Comparison of ENCODE assay signal across 8 cellular contexts in the genomic region with DNA sequence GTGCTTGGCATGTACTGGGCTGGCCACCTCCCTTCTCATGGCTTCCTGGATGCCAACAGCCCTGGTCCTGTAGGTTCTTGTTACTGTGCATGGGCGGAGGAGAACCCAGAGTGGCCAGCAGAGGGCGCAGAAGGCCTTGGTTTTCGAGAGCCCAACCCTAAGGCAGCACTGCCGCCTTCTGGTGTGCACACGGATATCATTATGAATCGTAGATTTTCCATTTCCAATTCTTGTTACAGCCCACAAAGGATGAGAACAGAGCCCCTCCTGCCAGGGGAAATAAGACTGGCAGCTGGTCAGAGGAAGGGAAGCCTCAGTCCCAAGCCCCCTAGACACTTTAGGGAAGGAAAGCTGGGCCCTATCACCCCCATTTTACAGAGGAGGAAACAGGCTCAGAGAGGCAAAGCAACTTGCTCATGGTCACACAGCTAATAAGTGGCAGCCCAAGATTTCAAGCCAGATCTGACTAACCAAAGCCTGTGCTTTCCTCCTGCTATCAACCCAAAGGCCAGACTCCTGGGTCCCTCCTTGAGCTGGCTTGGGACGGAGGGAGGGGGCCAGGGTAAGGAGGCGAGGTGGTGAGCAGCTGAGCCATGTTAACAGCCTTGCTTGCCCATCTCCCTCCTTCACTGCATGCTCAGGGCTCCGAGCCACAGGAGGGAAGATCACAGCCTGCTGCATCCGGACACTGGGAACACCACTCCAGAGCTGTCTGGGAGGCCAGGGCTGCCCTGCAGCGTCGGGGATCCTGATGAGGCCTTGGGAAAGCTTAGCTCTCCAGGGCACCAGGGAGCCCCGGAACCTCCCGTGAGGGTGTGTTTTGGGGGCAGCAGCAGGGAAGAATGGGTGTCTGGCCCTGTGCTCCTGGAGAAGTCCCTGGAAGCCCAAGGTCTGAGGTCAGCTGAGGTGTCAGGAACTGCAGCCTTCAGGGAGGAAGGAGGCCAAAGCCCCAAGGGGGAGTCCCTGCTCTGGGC.
DNase-seq lines count a peak whose midpoint lies in the region; ATAC-seq and TF ChIP-seq lines count a peak whose summit lies in the region.
"Not testable (repeated sequence)": the region's sequence is repeated elsewhere in the genome, so short reads cannot be mapped to it uniquely, and the experiment has no call there.

No MANE protein-coding gene starts in this region.

- DNase-seq in ACHN: peak; percentile 86
- DNase-seq in GM13977 (ENCODE audit: low spot score): peak; percentile 69
- DNase-seq in NCI-H2029 treated with DMSO at 0.1 percent for 48 hours (lab: John Stamatoyannopoulos, UW): peak; percentile 40
- peak; percentile 44 for DNase-seq in SK-N-MC (ENCODE audit: low read depth, low spot score)
- DNase-seq in activated T-cell treated with anti-CD3 and anti-CD28 coated beads, Interleukin-2, amount 50 U/mL, for 48 hours: peak; percentile 96
- peak; percentile 97 for DNase-seq in endodermal cell
- peak; percentile 94 for DNase-seq in lower lobe of right lung
- DNase-seq in stimulated activated CD4-positive, alpha-beta T cell treated with anti-CD3 and anti-CD28 coated beads, Interleukin-1b, Interleukin-23, amount 100 ng/mL, for 4 hours (ENCODE audit: low read depth in 2 of 2): peak; percentile 90 to 91

- not testable (repeated sequence) for H3K4me3 ChIP-seq in SK-N-MC; endodermal cell (ENCODE audit: low read length); lower lobe of right lung

- WGBS in endodermal cell (ENCODE audit: insufficient coverage in 1 of 2, insufficient read length in 1 of 2), 2 experiments: 56 to 88% methylated on average over 1 to 14 of the region's 14 CpGs

- H3K27ac Mint-ChIP-seq in endodermal cell: not testable (repeated sequence)

- not testable (repeated sequence) for H3K27ac ChIP-seq in SK-N-MC; endodermal cell (ENCODE audit: low read depth, low read length); lower lobe of right lung

- H3K4me1 Mint-ChIP-seq in endodermal cell: not testable (repeated sequence)

- not testable (repeated sequence) for H3K9ac ChIP-seq in SK-N-MC (ENCODE audit: insufficient read length); endodermal cell (ENCODE audit: extremely low read depth, low read length, poor library complexity, severe bottlenecking)

- not testable (repeated sequence) for H3K27me3 ChIP-seq in endodermal cell (ENCODE audit: control insufficient read depth, insufficient read depth, low read length, poor library complexity, severe bottlenecking); lower lobe of right lung (ENCODE audit: low read depth)

- H3K36me3 ChIP-seq in SK-N-MC (ENCODE audit: insufficient read depth, low read length): peaks cover 20% of the 10 kb centered on the region; the same call in 1 of the 2 replicates
- not testable (repeated sequence) for H3K36me3 ChIP-seq in endodermal cell (ENCODE audit: control insufficient read depth, insufficient read depth, low read length)
- H3K36me3 ChIP-seq in lower lobe of right lung: peaks cover 63% of the 10 kb centered on the region

- ATAC-seq in lower lobe of right lung: peak in 1 of 2 donors; percentile 82

- H3K9me3 Mint-ChIP-seq in endodermal cell: not testable (repeated sequence)

- intact Hi-C loops in lower lobe of right lung (cut with DNase I): not testable (repeated sequence)

- TF ChIP-seq CTCF in GM13977 (IDR thresholded peaks at IDR 0.05; ENCODE audit: extremely low read depth, insufficient read depth, missing control alignments) (peak; percentile 69), endodermal cell (conservative IDR thresholded peaks at IDR 0.05) (peak; percentile 63), lower lobe of right lung (IDR thresholded peaks at IDR 0.05) (peak; percentile 63)

- H3K4me3 Mint-ChIP-seq in endodermal cell: not testable (repeated sequence)

- peaks cover 11% of the 10 kb centered on the region for H3K36me3 Mint-ChIP-seq in endodermal cell (ENCODE audit: low read depth)

- in situ Hi-C loops in ACHN (cut with HindIII; ENCODE audit: low pct_ligation_motif_present, low pct_unique_long_range_greater_than_20kb, low sequenced_read_pairs); GM13977 (cut with MboI; ENCODE audit: low pct_unique_long_range_greater_than_20kb, low sequenced_read_pairs, unreplicated experiment): not testable (repeated sequence)

- H3K9me3 ChIP-seq in SK-N-MC (ENCODE audit: low read depth, low read length); endodermal cell (ENCODE audit: control insufficient read depth, low read length); lower lobe of right lung: not testable (repeated sequence)

- H3K27me3 Mint-ChIP-seq in endodermal cell (ENCODE audit: insufficient read depth): not testable (repeated sequence)

- H3K4me1 ChIP-seq in endodermal cell (ENCODE audit: control insufficient read depth, insufficient read depth, low read length); lower lobe of right lung: not testable (repeated sequence)

Comparison
In these comparisons a context has a peak if more than half of its experiments do, and no peak if none do; other contexts are left out.
1. DNase-seq: peak in every context shown above with its lines; median percentile 97 in endodermal cell; 96 in activated T-cell treated with anti-CD3 and anti-CD28 coated beads, Interleukin-2, amount 50 U/mL, for 48 hours; 94 in lower lobe of right lung; 90 in stimulated activated CD4-positive, alpha-beta T cell treated with anti-CD3 and anti-CD28 coated beads, Interleukin-1b, Interleukin-23, amount 100 ng/mL, for 4 hours; 86 in ACHN; 69 in GM13977; 44 in SK-N-MC; 40 in NCI-H2029 treated with DMSO at 0.1 percent for 48 hours.